In genomic region chr1:230232352-230232751, GRCh38 we compare ENCODE assay signal across 16 cellular contexts.
DNase-seq lines count a peak whose midpoint lies in the region; ATAC-seq and TF ChIP-seq lines count a peak whose summit lies in the region.
"Had no signal": no experiment of that assay in that cellular context is flagged by ENCODE, and none has a peak within 500 bp of the region (broad histone marks: within the 10 kb centered on the region; RNA-seq: fewer than 3 reads in every experiment).

No MANE protein-coding gene starts in this region.

- no peak overlapping the region for H4K8ac ChIP-seq in neuronal stem cell (ENCODE audit: low read depth, low read length)

- peaks cover 43% of the 10 kb centered on the region for H3K4me1 Mint-ChIP-seq in GM23338

- DNase-seq in GM23338 (ENCODE audit: low spot score) (peak; percentile 55), NCI-H2227 treated with DMSO at 0.1 percent for 48 hours (lab: John Stamatoyannopoulos, UW) (peak; percentile 30), fibroblast of mammary gland (ENCODE audit: low read depth) (peak; percentile 56), psoas muscle (no peak), NCI-H446 (lab: John Stamatoyannopoulos, UW) (no peak), neuronal stem cell (ENCODE audit: low spot score) (no peak), kidney tubule cell (ENCODE audit: low spot score) (no peak), NAMALWA (ENCODE audit: low spot score) (no peak)
- DNase-seq: activated naive CD8-positive, alpha-beta T cell treated with anti-CD3 and anti-CD28 coated beads, Interleukin-2, amount 10 ng/mL, durations not matched to agents 7 days and 5 days; cortex of kidney; Kasumi-1; NCI-H2107; OCI-M1; stimulated activated CD4-positive, alpha-beta T cell treated with anti-CD3 and anti-CD28 coated beads, Interleukin-2, amount 100 ng/mL, for 48 hours had no signal

- H3K23ac ChIP-seq in neuronal stem cell (ENCODE audit: low read depth, low read length, poor library complexity), result no peak overlapping the region

- H3K9me3 Mint-ChIP-seq in GM23338, result peaks cover 4% of the 10 kb centered on the region; the same call in 1 of the 3 replicates
- H3K9me3 Mint-ChIP-seq: activated naive CD8-positive, alpha-beta T cell treated with anti-CD3 and anti-CD28 coated beads, Interleukin-2, amount 10 ng/mL, durations not matched to agents 7 days and 5 days; stimulated activated effector memory CD8-positive, alpha-beta T cell treated with anti-CD3 and anti-CD28 coated beads, Interleukin-12 subunit alpha, Interleukin-12 subunit beta, amount 100 ng/mL, for 72 hours had no signal

- no peak overlapping the region for H2BK15ac ChIP-seq in neuronal stem cell (ENCODE audit: low read length)

- no peak overlapping the region for H3K4ac ChIP-seq in neuronal stem cell (ENCODE audit: low read length)

- H3K9me2 ChIP-seq in GM23338 (ENCODE audit: insufficient read depth), result no peaks in the 10 kb centered on the region

- intact Hi-C loops in psoas muscle (cut with DNase I), result no loop called here

- H3K79me1 ChIP-seq in neuronal stem cell (ENCODE audit: low read depth, low read length), result peaks cover 2% of the 10 kb centered on the region

- peak overlapping the region; percentile 16; the same call in 1 of the 2 replicates for H3K4me3 ChIP-seq in GM23338
- H3K4me3 ChIP-seq in fibroblast of mammary gland (ENCODE audit: control insufficient read depth, low read depth, low read length), result no peak overlapping the region
- H3K4me3 ChIP-seq in psoas muscle, result peak overlapping the region; percentile 11
- no peak overlapping the region for H3K4me3 ChIP-seq in neuronal stem cell (ENCODE audit: low read length in 2 of 2)

- peaks cover 5% of the 10 kb centered on the region for H3K27me3 Mint-ChIP-seq in GM23338 (ENCODE audit: insufficient read depth, low read depth, poor library complexity)
- H3K27me3 Mint-ChIP-seq: activated naive CD8-positive, alpha-beta T cell treated with anti-CD3 and anti-CD28 coated beads, Interleukin-2, amount 10 ng/mL, durations not matched to agents 7 days and 5 days had no signal

- H2AFZ ChIP-seq in GM23338, result no peak overlapping the region
- H2AFZ ChIP-seq in neuronal stem cell (ENCODE audit: low read length), result no peak overlapping the region

- 73 to 82% (median 73%) methylated on average over 11 of the region's 11 CpGs for WGBS in psoas muscle, 3 donors
- no CpG with 5 or more reads among the region's 11 CpGs for WGBS in neuronal stem cell (ENCODE audit: extremely low coverage in 2 of 2, insufficient read length in 2 of 2, insufficient replicate concordance in 1 of 2), 2 donors

- H3K4me1 ChIP-seq in GM23338 (ENCODE audit: insufficient read depth) (peaks cover 34% of the 10 kb centered on the region), psoas muscle (peaks cover 28% of the 10 kb centered on the region), neuronal stem cell (ENCODE audit: control insufficient read depth in 2 of 2, insufficient read depth in 1 of 2, low read depth in 1 of 2, low read length in 2 of 2) (peaks cover 2 to 17% of the 10 kb centered on the region in 2 donors)

- H3K36me3 Mint-ChIP-seq in GM23338 (ENCODE audit: low read depth), result peaks cover 9% of the 10 kb centered on the region; the same call in 2 of the 3 replicates
- H3K36me3 Mint-ChIP-seq: stimulated activated effector memory CD8-positive, alpha-beta T cell treated with anti-CD3 and anti-CD28 coated beads, Interleukin-12 subunit alpha, Interleukin-12 subunit beta, amount 100 ng/mL, for 72 hours had no signal

- H3K18ac ChIP-seq in neuronal stem cell (ENCODE audit: low read length), result no peak overlapping the region

- H3K36me3 ChIP-seq in GM23338 (ENCODE audit: insufficient read depth), result no peaks in the 10 kb centered on the region
- H3K36me3 ChIP-seq in psoas muscle (ENCODE audit: insufficient read depth in 1 of 2, low read depth in 1 of 2), result peaks cover 4 to 15% of the 10 kb centered on the region in 2 donors
- H3K36me3 ChIP-seq in neuronal stem cell (replicated peaks in 1 of 2; ENCODE audit: control insufficient read depth in 2 of 2, insufficient read depth in 2 of 2, low read length in 2 of 2), result peaks cover 1 to 6% of the 10 kb centered on the region in 2 donors

- no peaks in the 10 kb centered on the region for H3K27me3 ChIP-seq in GM23338 (ENCODE audit: insufficient read depth)
- no peaks in the 10 kb centered on the region for H3K27me3 ChIP-seq in psoas muscle (ENCODE audit: insufficient read depth in 3 of 3, low read length in 2 of 3)
- no peaks in the 10 kb centered on the region for H3K27me3 ChIP-seq in neuronal stem cell (ENCODE audit: control insufficient read depth in 3 of 3, insufficient read depth in 3 of 3, low read depth in 1 of 3, low read length in 3 of 3)

- H2BK120ac ChIP-seq in neuronal stem cell (ENCODE audit: low read depth, low read length), result no peak overlapping the region

- TF ChIP-seq CTCF in GM23338 (conservative IDR thresholded peaks at IDR 0.05; ENCODE audit: low read depth in 2 of 2), result no peak
- no peak for TF ChIP-seq CTCF in fibroblast of mammary gland (conservative IDR thresholded peaks at IDR 0.05; ENCODE audit: control insufficient read depth, insufficient read depth, low read depth, low read length)
- no peak for TF ChIP-seq CTCF in psoas muscle (IDR thresholded peaks at IDR 0.05)

- no peak overlapping the region for H2AK5ac ChIP-seq in neuronal stem cell (ENCODE audit: low read depth, low read length)

- no peak overlapping the region for H2BK5ac ChIP-seq in neuronal stem cell (ENCODE audit: low read length)

- no peaks in the 10 kb centered on the region for H3F3A ChIP-seq in GM23338 (replicated peaks; ENCODE audit: low read depth)

- no peak overlapping the region for H2BK12ac ChIP-seq in neuronal stem cell (ENCODE audit: low read length)

- H3K14ac ChIP-seq in neuronal stem cell (ENCODE audit: low read length), result no peak overlapping the region

- H3K4me3 Mint-ChIP-seq in GM23338, result peak overlapping the region; percentile 47
- H3K4me3 Mint-ChIP-seq: activated naive CD8-positive, alpha-beta T cell treated with anti-CD3 and anti-CD28 coated beads, Interleukin-2, amount 10 ng/mL, durations not matched to agents 7 days and 5 days; stimulated activated effector memory CD8-positive, alpha-beta T cell treated with anti-CD3 and anti-CD28 coated beads, Interleukin-12 subunit alpha, Interleukin-12 subunit beta, amount 100 ng/mL, for 72 hours had no signal

- no peak overlapping the region for H3K9ac ChIP-seq in neuronal stem cell (ENCODE audit: low read depth, low read length, poor library complexity)

- H4K20me1 ChIP-seq in GM23338 (replicated peaks; ENCODE audit: insufficient read depth), result 0 out of 2 replicates have a peak, but pooled peaks cover 2% of the 10 kb centered on the region

- H3K4me2 ChIP-seq in GM23338 (peak overlapping the region; percentile 58), neuronal stem cell (ENCODE audit: insufficient read depth, low read length, poor library complexity, severe bottlenecking) (no peak overlapping the region)

- no peaks in the 10 kb centered on the region for H3K79me2 ChIP-seq in GM23338 (replicated peaks; ENCODE audit: insufficient read depth)

- no peaks in the 10 kb centered on the region for H3K9me3 ChIP-seq in psoas muscle
- no peaks in the 10 kb centered on the region for H3K9me3 ChIP-seq in neuronal stem cell (replicated peaks in 1 of 2; ENCODE audit: control insufficient read depth in 2 of 2, insufficient read depth in 1 of 2, low read depth in 1 of 2, low read length in 2 of 2)

- peak overlapping the region; percentile 63; the same call in 1 of the 2 replicates for H3K27ac Mint-ChIP-seq in GM23338
- H3K27ac Mint-ChIP-seq: activated naive CD8-positive, alpha-beta T cell treated with anti-CD3 and anti-CD28 coated beads, Interleukin-2, amount 10 ng/mL, durations not matched to agents 7 days and 5 days had no signal

- peak overlapping the region; percentile 43; the same call in 1 of the 2 replicates for H3K27ac ChIP-seq in GM23338 (ENCODE audit: low read depth)
- no peak overlapping the region for H3K27ac ChIP-seq in psoas muscle
- H3K27ac ChIP-seq in neuronal stem cell (replicated peaks; ENCODE audit: low read length), result no peak overlapping the region
- H3K27ac ChIP-seq: C4-2B had no signal

- no peak overlapping the region for H4K91ac ChIP-seq in neuronal stem cell (ENCODE audit: low read depth, low read length, poor library complexity)

- peak; percentile 70 for ATAC-seq in GM23338
- no peak for ATAC-seq in psoas muscle

TF ChIP-seq in GM23338, 12 proteins besides CTCF, POLR2A, EP300 and RAD21:
- TF ChIP-seq EZH2phosphoT487 (IDR thresholded peaks at IDR 0.05; ENCODE audit: unreplicated experiment), result no peak
- TF ChIP-seq NANOG (IDR thresholded peaks at IDR 0.05; ENCODE audit: borderline replicate concordance), result 0 out of 2 replicates have a peak, but pooled peaks have one; percentile 58

Comparison
In these comparisons a context has a peak if more than half of its experiments do, and no peak if none do; other contexts are left out.
1. DNase-seq: peak in GM23338 (single experiment), NCI-H2227 treated with DMSO at 0.1 percent for 48 hours (single experiment) and fibroblast of mammary gland (single experiment); none in psoas muscle (0 of 2), NCI-H446 (0 of 2), neuronal stem cell (single experiment), kidney tubule cell (single experiment) and NAMALWA (single experiment).
2. H3K4me3 ChIP-seq: peak in GM23338 (single experiment) and psoas muscle (single experiment); none in fibroblast of mammary gland (single experiment) and neuronal stem cell (0 of 2).